ENCODE assay signal across 9 cellular contexts in the genomic region with DNA sequence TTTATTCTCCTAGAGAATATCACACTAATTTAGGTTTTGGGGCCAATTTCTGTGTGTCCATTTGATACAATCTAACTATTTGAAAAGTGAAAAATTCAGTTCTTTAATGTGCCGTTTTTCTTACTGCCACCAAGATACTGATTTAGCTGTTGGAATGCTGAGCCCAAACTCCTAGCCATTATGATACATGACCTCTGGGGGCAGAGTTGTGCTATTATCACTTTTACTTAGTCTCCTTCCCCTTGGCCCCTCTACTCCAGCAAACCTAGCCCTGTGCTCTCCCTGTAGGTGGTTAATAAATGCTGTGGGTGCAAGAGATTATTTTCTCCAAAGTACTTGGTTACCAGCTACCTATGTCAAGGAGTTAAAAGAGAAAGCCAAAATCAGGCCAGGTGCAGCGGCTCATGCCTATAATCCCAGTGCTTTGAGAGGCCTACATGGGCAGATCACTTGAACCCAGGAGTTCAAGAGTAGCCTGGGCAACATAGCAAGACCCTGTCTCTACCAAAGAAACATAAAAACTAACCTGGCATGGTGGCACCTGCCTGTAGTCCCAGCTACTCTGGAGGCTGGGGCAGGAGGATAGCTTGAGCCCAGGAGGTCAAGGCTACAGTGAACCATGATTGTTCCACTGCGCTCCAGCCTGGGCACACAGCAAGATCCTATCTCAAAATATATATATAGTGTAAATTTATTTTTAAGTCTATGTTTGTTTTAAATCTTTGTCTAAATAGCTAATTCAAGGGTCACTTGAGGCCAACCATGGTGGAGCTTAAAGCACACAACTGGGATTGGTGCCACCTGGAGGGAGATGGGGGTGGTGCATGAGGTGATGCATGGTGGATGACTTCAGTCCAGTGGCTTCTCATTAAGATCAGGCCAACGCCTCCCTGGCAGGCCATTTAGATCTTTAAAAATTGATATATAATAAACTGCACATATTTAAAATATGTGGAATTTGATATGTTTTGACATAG.
DNase-seq lines count a peak whose midpoint lies in the region; ATAC-seq, FAIRE-seq and TF ChIP-seq lines count a peak whose summit lies in the region.
"Had no signal": no experiment of that assay in that cellular context is flagged by ENCODE, and none has a peak within 500 bp of the region (broad histone marks: within the 10 kb centered on the region; RNA-seq: fewer than 3 reads in every experiment).

No MANE protein-coding gene starts in this region.

- no peak overlapping the region for H3K23ac ChIP-seq in H1 (ENCODE audit: insufficient read length)

- intact Hi-C loops in Caco-2 (cut with micrococcal nuclease; ENCODE audit: unreplicated experiment): loop anchor here (1.0 to 10.0 kb wide), 2 partner anchors 164 to 239 kb away; no protein-coding TSS in a partner anchor

- ATAC-seq in HG02642 (IDR thresholded peaks at IDR 0.05; ENCODE audit: poor library complexity, unreplicated experiment): peak; percentile 61
- no peak for ATAC-seq in GM19035 (IDR thresholded peaks at IDR 0.05; ENCODE audit: unreplicated experiment)
- no peak for ATAC-seq in HG02623 (IDR thresholded peaks at IDR 0.05; ENCODE audit: unreplicated experiment)

- TF ChIP-seq POLR2A in H1 (IDR thresholded peaks at IDR 0.05; ENCODE audit: control extremely low read depth in 1 of 2, low read depth in 2 of 2, low read length in 2 of 2): no peak

- POLR2A ChIA-PET in Caco-2 (lab: Charles Lee) (no interaction called here), H1 (lab: Charles Lee; ENCODE audit: partially characterized antibody) (interaction anchor here (0.5 kb wide), 1 partner anchor 78 kb away, joined by 3 read pairs; no protein-coding TSS in a partner anchor)

- H3K23me2 ChIP-seq in H1 (ENCODE audit: low read depth, low read length): no peaks in the 10 kb centered on the region; the same call in 1 of the 2 replicates

- BruUV-seq in Caco-2 (replicated peaks; lab: Mats Ljungman, UMichigan): no TSS peak

- no peak overlapping the region for H2BK5ac ChIP-seq in H1 (ENCODE audit: low read depth, low read length)

- H3K9me3 ChIP-seq in Caco-2: no peaks in the 10 kb centered on the region
- H3K9me3 ChIP-seq in H1 (ENCODE audit: insufficient read depth in 2 of 2, low read depth in 1 of 2, low read length in 1 of 2): no peaks in the 10 kb centered on the region
- H3K9me3 ChIP-seq in osteoblast (ENCODE audit: low read depth, low read length): no peaks in the 10 kb centered on the region

- H3K4me2 ChIP-seq in H1 (ENCODE audit: insufficient read depth in 1 of 2, low read depth in 2 of 2, low read length in 2 of 2) (no peak overlapping the region), osteoblast (ENCODE audit: insufficient read depth, low read length) (no peak overlapping the region)

- TF ChIP-seq RAD21 in H1 (IDR thresholded peaks at IDR 0.05 in 1 of 2, conservative IDR thresholded peaks at IDR 0.05 in 1 of 2; ENCODE audit: low read depth in 2 of 2, low read length in 2 of 2): peak; percentile 47 to 59

- H3K36me3 ChIP-seq in Caco-2 (ENCODE audit: control insufficient read depth, insufficient read depth, low read length) (no peaks in the 10 kb centered on the region), H1 (ENCODE audit: control insufficient read depth in 2 of 4, insufficient read depth in 4 of 4, low read length in 3 of 4) (no peaks in the 10 kb centered on the region), osteoblast (ENCODE audit: insufficient read depth, low read length) (no peaks in the 10 kb centered on the region)

- H2BK120ac ChIP-seq in H1 (replicated peaks; ENCODE audit: low read depth, low read length): no peak overlapping the region

- no peak overlapping the region for H3K14ac ChIP-seq in H1 (ENCODE audit: insufficient read length)

- H3K4me3 ChIP-seq in Caco-2 (ENCODE audit: low read depth, low read length) (no peak overlapping the region), H1 (ENCODE audit: extremely low read depth in 1 of 4, insufficient read depth in 2 of 4, low read depth in 3 of 4, low read length in 4 of 4) (no peak overlapping the region), osteoblast (ENCODE audit: insufficient read depth, low read length) (no peak overlapping the region)

- no peak overlapping the region for H3K56ac ChIP-seq in H1 (replicated peaks; ENCODE audit: insufficient read length, low read depth, low read length)

- no peak overlapping the region for H4K8ac ChIP-seq in H1 (ENCODE audit: extremely low read depth, insufficient read depth, low read length)

- H3K4me3 Mint-ChIP-seq in Caco-2 (ENCODE audit: unreplicated experiment): no peak overlapping the region
- no peak overlapping the region for H3K4me3 Mint-ChIP-seq in T-helper 2 cell treated with Interferon-gamma antibody and Interleukin-4, amounts not matched to agents 5 μg/mL and 100 μg/mL, for 36 hours
- H3K4me3 Mint-ChIP-seq: naive B cell had no signal

- WGBS in H1 (ENCODE audit: extremely low coverage in 1 of 2, insufficient coverage in 1 of 2, insufficient read length in 1 of 2, insufficient replicate concordance in 2 of 2, low coverage in 1 of 2, low lambda C conversion rate in 2 of 2, missing lambda C conversion rate in 1 of 2), 2 experiments: 89% methylated on average over 4 of the region's 4 CpGs; no CpG with 5 or more reads in 1 of the 2 experiments

- TF ChIP-seq CTCF in Caco-2 (IDR thresholded peaks at IDR 0.05; ENCODE audit: insufficient read depth in 1 of 2, low read depth in 1 of 2, low read length in 1 of 2, severe bottlenecking in 1 of 2, unreplicated experiment in 1 of 2) (peak; percentile 52 to 67), H1 (IDR thresholded peaks at IDR 0.05; ENCODE audit: control extremely low read depth in 1 of 3, insufficient read depth in 1 of 3, low read depth in 1 of 3, low read length in 3 of 3) (peak; percentile 66 to 81 (median 73)), osteoblast (IDR thresholded peaks at IDR 0.05; ENCODE audit: extremely low read depth, low read depth, low read length) (peak; percentile 38)

- H3K4me1 ChIP-seq in Caco-2: no peaks in the 10 kb centered on the region
- H3K4me1 ChIP-seq in H1 (replicated peaks in 1 of 4; ENCODE audit: control insufficient read depth in 3 of 4, insufficient read depth in 4 of 4, low read length in 3 of 4): no peaks in the 10 kb centered on the region
- no peaks in the 10 kb centered on the region for H3K4me1 ChIP-seq in osteoblast (ENCODE audit: insufficient read depth, low read length)

- no peak overlapping the region for H2BK20ac ChIP-seq in H1 (ENCODE audit: low read length)

- no peak overlapping the region for H4K5ac ChIP-seq in H1 (ENCODE audit: insufficient read length, low read depth, low read length)

- H2AFZ ChIP-seq in H1 (ENCODE audit: low read length) (no peak overlapping the region), osteoblast (ENCODE audit: low read length) (no peak overlapping the region)

- no peak overlapping the region for H2BK12ac ChIP-seq in H1 (ENCODE audit: low read depth, low read length)

- H3K79me1 ChIP-seq in H1 (ENCODE audit: low read depth, low read length): no peaks in the 10 kb centered on the region

- no peak overlapping the region for H2AK5ac ChIP-seq in H1 (ENCODE audit: low read depth, low read length)

- peaks cover 22% of the 10 kb centered on the region for H3K27me3 Mint-ChIP-seq in Caco-2 (ENCODE audit: insufficient read depth, unreplicated experiment)
- H3K27me3 Mint-ChIP-seq in T-helper 2 cell treated with Interferon-gamma antibody and Interleukin-4, amounts not matched to agents 5 μg/mL and 100 μg/mL, for 36 hours (ENCODE audit: low read depth): peaks cover 8% of the 10 kb centered on the region

- DNase-seq in Caco-2 (peak; percentile 49 to 67), H1 (ENCODE audit: low read depth in 1 of 2, low spot score in 2 of 2) (peak; percentile 10 to 85), osteoblast (ENCODE audit: insufficient read length, low spot score, missing footprints) (peak; percentile 43), GF-D8 (lab: John Stamatoyannopoulos, UW) (no peak)
- peak; percentile 10 for DNase-seq in T-helper 2 cell treated with Interferon-gamma antibody and Interleukin-4, amounts not matched to agents 5 μg/mL and 100 μg/mL, for 36 hours (ENCODE audit: low spot score)
- DNase-seq: naive B cell had no signal

- TF ChIP-seq EP300 in H1 (IDR thresholded peaks at IDR 0.05; ENCODE audit: borderline replicate concordance in 1 of 2, low read depth in 2 of 2, low read length in 2 of 2): no peak

- H3K4me1 Mint-ChIP-seq in Caco-2 (ENCODE audit: low read depth, unreplicated experiment): peaks cover 5% of the 10 kb centered on the region
- H3K4me1 Mint-ChIP-seq in T-helper 2 cell treated with Interferon-gamma antibody and Interleukin-4, amounts not matched to agents 5 μg/mL and 100 μg/mL, for 36 hours (ENCODE audit: low read depth): peaks cover 5% of the 10 kb centered on the region
- H3K4me1 Mint-ChIP-seq: naive B cell had no signal

- H3K4ac ChIP-seq in H1 (replicated peaks; ENCODE audit: insufficient read length, low read depth, low read length): no peak overlapping the region

- H3K79me2 ChIP-seq in H1 (ENCODE audit: control insufficient read depth in 1 of 2, insufficient read depth in 2 of 2, low read length in 2 of 2) (no peaks in the 10 kb centered on the region), osteoblast (ENCODE audit: insufficient read depth, low read length) (no peaks in the 10 kb centered on the region)

- no peaks in the 10 kb centered on the region for H3K9me3 Mint-ChIP-seq in Caco-2 (ENCODE audit: unreplicated experiment)
- no peaks in the 10 kb centered on the region for H3K9me3 Mint-ChIP-seq in T-helper 2 cell treated with Interferon-gamma antibody and Interleukin-4, amounts not matched to agents 5 μg/mL and 100 μg/mL, for 36 hours

- H4K91ac ChIP-seq in H1 (replicated peaks; ENCODE audit: insufficient read length, low read length): no peak overlapping the region

- H3K27ac ChIP-seq in H1 (ENCODE audit: low read depth, low read length) (no peak overlapping the region), osteoblast (ENCODE audit: low read depth, low read length) (no peak overlapping the region)

- FAIRE-seq in H1 (lab: Jason Lieb, UNC): peak; percentile 62

- H3K27me3 ChIP-seq in Caco-2 (replicated peaks; ENCODE audit: control insufficient read depth, insufficient read depth, low read length) (no peaks in the 10 kb centered on the region), H1 (replicated peaks in 1 of 4; ENCODE audit: control insufficient read depth in 3 of 4, extremely low read depth in 1 of 4, insufficient read depth in 3 of 4, low read length in 3 of 4) (no peaks in the 10 kb centered on the region; a peak in 1 of 7 replicates), osteoblast (ENCODE audit: insufficient read depth, low read length) (peaks cover 3% of the 10 kb centered on the region)

- H2BK15ac ChIP-seq in H1 (ENCODE audit: low read length): no peak overlapping the region

- H4K20me1 ChIP-seq in H1 (replicated peaks in 1 of 2; ENCODE audit: control insufficient read depth in 1 of 2, insufficient read depth in 2 of 2, low read length in 2 of 2): no peaks in the 10 kb centered on the region
- H4K20me1 ChIP-seq in osteoblast (ENCODE audit: insufficient read depth, low read length): no peaks in the 10 kb centered on the region

- H3K18ac ChIP-seq in H1 (ENCODE audit: extremely low read depth, low read length): no peak overlapping the region

- H3K9ac ChIP-seq in H1 (replicated peaks in 1 of 4; ENCODE audit: extremely low read depth in 1 of 4, low read depth in 3 of 4, low read length in 3 of 4): no peak overlapping the region

- H3K36me3 Mint-ChIP-seq in Caco-2 (ENCODE audit: insufficient read depth, unreplicated experiment): no peaks in the 10 kb centered on the region
- H3K36me3 Mint-ChIP-seq in T-helper 2 cell treated with Interferon-gamma antibody and Interleukin-4, amounts not matched to agents 5 μg/mL and 100 μg/mL, for 36 hours (ENCODE audit: low read depth): no peaks in the 10 kb centered on the region
- H3K36me3 Mint-ChIP-seq: naive B cell had no signal

- CTCF ChIA-PET in Caco-2 (lab: Charles Lee) (interaction anchor here (0.6 to 1.6 kb wide), 11 partner anchors 10 to 173 kb away, joined by 3 to 8 read pairs (median 3); no protein-coding TSS in a partner anchor), H1 (lab: Charles Lee; ENCODE audit: partially characterized antibody) (interaction anchor here (0.6 to 5.2 kb wide), 92 partner anchors 8 to 835 kb away, joined by 3 to 57 read pairs (median 4); no protein-coding TSS in a partner anchor)

- H3K27ac Mint-ChIP-seq in Caco-2 (ENCODE audit: unreplicated experiment): no peak overlapping the region
- no peak overlapping the region for H3K27ac Mint-ChIP-seq in T-helper 2 cell treated with Interferon-gamma antibody and Interleukin-4, amounts not matched to agents 5 μg/mL and 100 μg/mL, for 36 hours
- H3K27ac Mint-ChIP-seq: naive B cell had no signal
